ENCODE assay signal across 2 cellular contexts in the genomic region with DNA sequence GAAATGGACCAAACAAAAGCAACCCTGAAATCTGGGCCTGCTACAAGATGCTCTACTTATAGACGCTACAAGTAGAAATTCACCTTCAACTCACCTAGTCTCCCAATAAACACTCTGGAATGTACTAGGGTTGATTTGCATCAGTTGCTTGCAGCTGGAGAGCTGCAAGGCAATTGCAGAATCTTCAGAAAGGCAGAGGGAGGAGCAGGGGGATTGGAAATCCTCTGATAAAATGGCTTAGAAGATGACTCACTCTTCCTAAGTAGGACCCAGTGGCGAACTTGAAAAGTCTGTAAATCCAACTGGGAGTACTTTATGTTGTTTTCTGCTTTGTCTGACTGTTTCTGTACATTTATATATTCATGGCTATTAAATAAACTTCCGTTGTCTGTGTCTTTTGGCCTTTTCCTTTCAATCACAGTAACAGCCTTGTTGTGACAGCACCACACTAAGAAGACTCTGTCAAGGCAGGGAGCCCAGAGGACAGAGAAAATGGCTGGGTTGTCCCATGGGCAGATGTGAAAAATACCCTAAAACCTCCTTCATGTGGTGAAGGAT.
TF ChIP-seq lines count a peak whose summit lies in the region.

No MANE protein-coding gene starts in this region.

TF ChIP-seq in IMR-90, 13 proteins besides CTCF, POLR2A, EP300 and RAD21:
- TF ChIP-seq MAZ (IDR thresholded peaks at IDR 0.05; ENCODE audit: borderline replicate concordance, low read depth, low read length), result no peak
- TF ChIP-seq, protein P1, sequence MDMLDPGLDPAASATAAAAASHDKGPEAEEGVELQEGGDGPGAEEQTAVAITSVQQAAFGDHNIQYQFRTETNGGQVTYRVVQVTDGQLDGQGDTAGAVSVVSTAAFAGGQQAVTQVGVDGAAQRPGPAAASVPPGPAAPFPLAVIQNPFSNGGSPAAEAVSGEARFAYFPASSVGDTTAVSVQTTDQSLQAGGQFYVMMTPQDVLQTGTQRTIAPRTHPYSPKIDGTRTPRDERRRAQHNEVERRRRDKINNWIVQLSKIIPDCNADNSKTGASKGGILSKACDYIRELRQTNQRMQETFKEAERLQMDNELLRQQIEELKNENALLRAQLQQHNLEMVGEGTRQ (IDR thresholded peaks at IDR 0.05; ENCODE audit: low read depth, low read length), result no peak
- TF ChIP-seq CEBPB (IDR thresholded peaks at IDR 0.05; ENCODE audit: low read depth, low read length), result no peak
- TF ChIP-seq SMC3 (IDR thresholded peaks at IDR 0.05; ENCODE audit: low read depth, low read length), result no peak
- TF ChIP-seq RCOR1 (IDR thresholded peaks at IDR 0.05; ENCODE audit: insufficient replicate concordance, low read length), result no peak
- TF ChIP-seq RFX5 (IDR thresholded peaks at IDR 0.05; ENCODE audit: low read depth, low read length), result no peak
- TF ChIP-seq BHLHE40 (IDR thresholded peaks at IDR 0.05; ENCODE audit: low read depth, low read length), result no peak
- no peak for TF ChIP-seq NFE2L2 (IDR thresholded peaks at IDR 0.05; ENCODE audit: low read depth, low read length)
- no peak for TF ChIP-seq MXI1 (IDR thresholded peaks at IDR 0.05; ENCODE audit: borderline replicate concordance, low read depth, low read length)
- no peak for TF ChIP-seq FOS (IDR thresholded peaks at IDR 0.05; ENCODE audit: low read depth, low read length)
- no peak for TF ChIP-seq CHD1 (IDR thresholded peaks at IDR 0.05; ENCODE audit: low read depth, low read length)
TF ChIP-seq in IMR-90: peak in this region for 0.

TF ChIP-seq in WTC11, 78 proteins besides CTCF, POLR2A, EP300 and RAD21:
- TF ChIP-seq JAZF1 (CRISPR knock-in tag; IDR thresholded peaks at IDR 0.05), result no peak
- no peak for TF ChIP-seq HMGA2 (CRISPR knock-in tag; IDR thresholded peaks at IDR 0.05)
- TF ChIP-seq, protein P2, sequence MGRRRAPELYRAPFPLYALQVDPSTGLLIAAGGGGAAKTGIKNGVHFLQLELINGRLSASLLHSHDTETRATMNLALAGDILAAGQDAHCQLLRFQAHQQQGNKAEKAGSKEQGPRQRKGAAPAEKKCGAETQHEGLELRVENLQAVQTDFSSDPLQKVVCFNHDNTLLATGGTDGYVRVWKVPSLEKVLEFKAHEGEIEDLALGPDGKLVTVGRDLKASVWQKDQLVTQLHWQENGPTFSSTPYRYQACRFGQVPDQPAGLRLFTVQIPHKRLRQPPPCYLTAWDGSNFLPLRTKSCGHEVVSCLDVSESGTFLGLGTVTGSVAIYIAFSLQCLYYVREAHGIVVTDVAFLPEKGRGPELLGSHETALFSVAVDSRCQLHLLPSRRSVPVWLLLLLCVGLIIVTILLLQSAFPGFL (CRISPR knock-in tag; IDR thresholded peaks at IDR 0.05; ENCODE audit: borderline replicate concordance), result no peak
- TF ChIP-seq, protein P3, sequence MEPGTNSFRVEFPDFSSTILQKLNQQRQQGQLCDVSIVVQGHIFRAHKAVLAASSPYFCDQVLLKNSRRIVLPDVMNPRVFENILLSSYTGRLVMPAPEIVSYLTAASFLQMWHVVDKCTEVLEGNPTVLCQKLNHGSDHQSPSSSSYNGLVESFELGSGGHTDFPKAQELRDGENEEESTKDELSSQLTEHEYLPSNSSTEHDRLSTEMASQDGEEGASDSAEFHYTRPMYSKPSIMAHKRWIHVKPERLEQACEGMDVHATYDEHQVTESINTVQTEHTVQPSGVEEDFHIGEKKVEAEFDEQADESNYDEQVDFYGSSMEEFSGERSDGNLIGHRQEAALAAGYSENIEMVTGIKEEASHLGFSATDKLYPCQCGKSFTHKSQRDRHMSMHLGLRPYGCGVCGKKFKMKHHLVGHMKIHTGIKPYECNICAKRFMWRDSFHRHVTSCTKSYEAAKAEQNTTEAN (CRISPR knock-in tag; IDR thresholded peaks at IDR 0.05), result no peak
- no peak for TF ChIP-seq ZNF317 (CRISPR knock-in tag; IDR thresholded peaks at IDR 0.05; ENCODE audit: borderline replicate concordance, low read depth)
- TF ChIP-seq, protein P4, sequence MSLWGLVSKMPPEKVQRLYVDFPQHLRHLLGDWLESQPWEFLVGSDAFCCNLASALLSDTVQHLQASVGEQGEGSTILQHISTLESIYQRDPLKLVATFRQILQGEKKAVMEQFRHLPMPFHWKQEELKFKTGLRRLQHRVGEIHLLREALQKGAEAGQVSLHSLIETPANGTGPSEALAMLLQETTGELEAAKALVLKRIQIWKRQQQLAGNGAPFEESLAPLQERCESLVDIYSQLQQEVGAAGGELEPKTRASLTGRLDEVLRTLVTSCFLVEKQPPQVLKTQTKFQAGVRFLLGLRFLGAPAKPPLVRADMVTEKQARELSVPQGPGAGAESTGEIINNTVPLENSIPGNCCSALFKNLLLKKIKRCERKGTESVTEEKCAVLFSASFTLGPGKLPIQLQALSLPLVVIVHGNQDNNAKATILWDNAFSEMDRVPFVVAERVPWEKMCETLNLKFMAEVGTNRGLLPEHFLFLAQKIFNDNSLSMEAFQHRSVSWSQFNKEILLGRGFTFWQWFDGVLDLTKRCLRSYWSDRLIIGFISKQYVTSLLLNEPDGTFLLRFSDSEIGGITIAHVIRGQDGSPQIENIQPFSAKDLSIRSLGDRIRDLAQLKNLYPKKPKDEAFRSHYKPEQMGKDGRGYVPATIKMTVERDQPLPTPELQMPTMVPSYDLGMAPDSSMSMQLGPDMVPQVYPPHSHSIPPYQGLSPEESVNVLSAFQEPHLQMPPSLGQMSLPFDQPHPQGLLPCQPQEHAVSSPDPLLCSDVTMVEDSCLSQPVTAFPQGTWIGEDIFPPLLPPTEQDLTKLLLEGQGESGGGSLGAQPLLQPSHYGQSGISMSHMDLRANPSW (CRISPR knock-in tag; conservative IDR thresholded peaks at IDR 0.05; ENCODE audit: low read depth), result no peak
- TF ChIP-seq ZNF396 (CRISPR knock-in tag; IDR thresholded peaks at IDR 0.05; ENCODE audit: borderline replicate concordance), result no peak
- TF ChIP-seq, protein P5, sequence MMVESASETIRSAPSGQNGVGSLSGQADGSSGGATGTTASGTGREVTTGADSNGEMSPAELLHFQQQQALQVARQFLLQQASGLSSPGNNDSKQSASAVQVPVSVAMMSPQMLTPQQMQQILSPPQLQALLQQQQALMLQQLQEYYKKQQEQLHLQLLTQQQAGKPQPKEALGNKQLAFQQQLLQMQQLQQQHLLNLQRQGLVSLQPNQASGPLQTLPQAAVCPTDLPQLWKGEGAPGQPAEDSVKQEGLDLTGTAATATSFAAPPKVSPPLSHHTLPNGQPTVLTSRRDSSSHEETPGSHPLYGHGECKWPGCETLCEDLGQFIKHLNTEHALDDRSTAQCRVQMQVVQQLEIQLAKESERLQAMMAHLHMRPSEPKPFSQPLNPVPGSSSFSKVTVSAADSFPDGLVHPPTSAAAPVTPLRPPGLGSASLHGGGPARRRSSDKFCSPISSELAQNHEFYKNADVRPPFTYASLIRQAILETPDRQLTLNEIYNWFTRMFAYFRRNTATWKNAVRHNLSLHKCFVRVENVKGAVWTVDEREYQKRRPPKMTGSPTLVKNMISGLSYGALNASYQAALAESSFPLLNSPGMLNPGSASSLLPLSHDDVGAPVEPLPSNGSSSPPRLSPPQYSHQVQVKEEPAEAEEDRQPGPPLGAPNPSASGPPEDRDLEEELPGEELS (CRISPR knock-in tag; IDR thresholded peaks at IDR 0.05), result no peak
- TF ChIP-seq NFE2L1 (CRISPR knock-in tag; IDR thresholded peaks at IDR 0.05), result no peak
- TF ChIP-seq, protein P6, sequence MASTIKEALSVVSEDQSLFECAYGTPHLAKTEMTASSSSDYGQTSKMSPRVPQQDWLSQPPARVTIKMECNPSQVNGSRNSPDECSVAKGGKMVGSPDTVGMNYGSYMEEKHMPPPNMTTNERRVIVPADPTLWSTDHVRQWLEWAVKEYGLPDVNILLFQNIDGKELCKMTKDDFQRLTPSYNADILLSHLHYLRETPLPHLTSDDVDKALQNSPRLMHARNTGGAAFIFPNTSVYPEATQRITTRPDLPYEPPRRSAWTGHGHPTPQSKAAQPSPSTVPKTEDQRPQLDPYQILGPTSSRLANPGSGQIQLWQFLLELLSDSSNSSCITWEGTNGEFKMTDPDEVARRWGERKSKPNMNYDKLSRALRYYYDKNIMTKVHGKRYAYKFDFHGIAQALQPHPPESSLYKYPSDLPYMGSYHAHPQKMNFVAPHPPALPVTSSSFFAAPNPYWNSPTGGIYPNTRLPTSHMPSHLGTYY (CRISPR knock-in tag; IDR thresholded peaks at IDR 0.05), result no peak
- TF ChIP-seq GABPB1 (CRISPR knock-in tag; IDR thresholded peaks at IDR 0.05), result no peak
- TF ChIP-seq ESRRA (CRISPR knock-in tag; IDR thresholded peaks at IDR 0.05; ENCODE audit: borderline replicate concordance), result no peak
- TF ChIP-seq, protein P7, sequence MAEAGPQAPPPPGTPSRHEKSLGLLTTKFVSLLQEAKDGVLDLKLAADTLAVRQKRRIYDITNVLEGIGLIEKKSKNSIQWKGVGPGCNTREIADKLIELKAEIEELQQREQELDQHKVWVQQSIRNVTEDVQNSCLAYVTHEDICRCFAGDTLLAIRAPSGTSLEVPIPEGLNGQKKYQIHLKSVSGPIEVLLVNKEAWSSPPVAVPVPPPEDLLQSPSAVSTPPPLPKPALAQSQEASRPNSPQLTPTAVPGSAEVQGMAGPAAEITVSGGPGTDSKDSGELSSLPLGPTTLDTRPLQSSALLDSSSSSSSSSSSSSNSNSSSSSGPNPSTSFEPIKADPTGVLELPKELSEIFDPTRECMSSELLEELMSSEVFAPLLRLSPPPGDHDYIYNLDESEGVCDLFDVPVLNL (CRISPR knock-in tag; IDR thresholded peaks at IDR 0.05; ENCODE audit: borderline replicate concordance, low read depth), result no peak
- TF ChIP-seq, protein P8, sequence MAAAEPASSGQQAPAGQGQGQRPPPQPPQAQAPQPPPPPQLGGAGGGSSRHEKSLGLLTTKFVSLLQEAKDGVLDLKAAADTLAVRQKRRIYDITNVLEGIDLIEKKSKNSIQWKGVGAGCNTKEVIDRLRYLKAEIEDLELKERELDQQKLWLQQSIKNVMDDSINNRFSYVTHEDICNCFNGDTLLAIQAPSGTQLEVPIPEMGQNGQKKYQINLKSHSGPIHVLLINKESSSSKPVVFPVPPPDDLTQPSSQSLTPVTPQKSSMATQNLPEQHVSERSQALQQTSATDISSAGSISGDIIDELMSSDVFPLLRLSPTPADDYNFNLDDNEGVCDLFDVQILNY (CRISPR knock-in tag; IDR thresholded peaks at IDR 0.05), result no peak
